In genomic region chr15:82105458-82106205, GRCh38 we compare ENCODE assay signal across 13 cellular contexts. TPM values are rescaled to one million over a fixed set of nuclear protein-coding genes. Genes with fewer than 3 reads are reported as not detected.
DNase-seq lines count a peak whose midpoint lies in the region; ATAC-seq and TF ChIP-seq lines count a peak whose summit lies in the region.
"Had no signal": no experiment of that assay in that cellular context is flagged by ENCODE, and none has a peak within 500 bp of the region (broad histone marks: within the 10 kb centered on the region; RNA-seq: fewer than 3 reads in every experiment).

No MANE protein-coding gene starts in this region.

- intact Hi-C loops in lower lobe of right lung (cut with DNase I): no loop called here

- no peaks in the 10 kb centered on the region for H3K36me3 ChIP-seq in WERI-Rb-1
- H3K36me3 ChIP-seq in lower lobe of right lung: no peaks in the 10 kb centered on the region
- H3K36me3 ChIP-seq: gastrocnemius medialis had no signal

- H3K4me1 ChIP-seq in lower lobe of right lung: no peaks in the 10 kb centered on the region
- H3K4me1 ChIP-seq: gastrocnemius medialis had no signal

- ATAC-seq in lower lobe of right lung (peak; percentile 51 to 75), HG02571 (IDR thresholded peaks at IDR 0.05; ENCODE audit: unreplicated experiment) (no peak), HG03175 (IDR thresholded peaks at IDR 0.05; ENCODE audit: unreplicated experiment) (no peak), GM18907 (IDR thresholded peaks at IDR 0.05; ENCODE audit: unreplicated experiment) (no peak)
- ATAC-seq: gastrocnemius medialis had no signal

- H3K27me3 ChIP-seq in WERI-Rb-1 (ENCODE audit: insufficient read depth, low read depth, severe bottlenecking): no peaks in the 10 kb centered on the region
- no peaks in the 10 kb centered on the region for H3K27me3 ChIP-seq in lower lobe of right lung (ENCODE audit: low read depth)
- H3K27me3 ChIP-seq: gastrocnemius medialis had no signal

- TF ChIP-seq RAD21 in Ishikawa (IDR thresholded peaks at IDR 0.05; ENCODE audit: low read depth): peak; percentile 51

- peak; percentile 6; the same call in 1 of the 2 replicates for TF ChIP-seq CTCF in C4-2B (conservative IDR thresholded peaks at IDR 0.05)
- peak; percentile 33; the same call in 1 of the 2 replicates for TF ChIP-seq CTCF in WERI-Rb-1 (IDR thresholded peaks at IDR 0.05; ENCODE audit: low read depth, low read length)
- TF ChIP-seq CTCF in lower lobe of right lung (IDR thresholded peaks at IDR 0.05): no peak

- H3K9me3 ChIP-seq in WERI-Rb-1 (ENCODE audit: severe bottlenecking) (no peaks in the 10 kb centered on the region), lower lobe of right lung (no peaks in the 10 kb centered on the region)
- H3K9me3 ChIP-seq: gastrocnemius medialis had no signal

- DNase-seq in WERI-Rb-1: peak; percentile 38
- DNase-seq in lower lobe of right lung: no peak
- no peak for DNase-seq in stimulated activated CD4-positive, alpha-beta T cell treated with anti-CD3 and anti-CD28 coated beads, Interleukin-2, amount 100 ng/mL, for 48 hours
- DNase-seq: activated naive CD4-positive, alpha-beta T cell treated with anti-CD3 and anti-CD28 coated beads for 36 hours; gastrocnemius medialis; NCI-H2081 treated with DMSO at 0.1 percent for 48 hours; occipital lobe; T-helper 9 cell had no signal

- H3K4me3 ChIP-seq in WERI-Rb-1 (ENCODE audit: low read depth, low read length) (no peak overlapping the region), lower lobe of right lung (no peak overlapping the region)
- H3K4me3 ChIP-seq: gastrocnemius medialis had no signal

- H3K27ac ChIP-seq in C4-2B (no peak overlapping the region), WERI-Rb-1 (no peak overlapping the region), lower lobe of right lung (no peak overlapping the region)
- H3K27ac ChIP-seq: gastrocnemius medialis had no signal

- no peak for TF ChIP-seq EP300 in Ishikawa (IDR thresholded peaks at IDR 0.05; ENCODE audit: borderline replicate concordance)

TF ChIP-seq in Ishikawa, 13 proteins besides CTCF, POLR2A, EP300 and RAD21:
- TF ChIP-seq EGR1 (IDR thresholded peaks at IDR 0.05) (no peak), TEAD4 (IDR thresholded peaks at IDR 0.05) (peak; percentile 41; the same call in 1 of the 2 replicates)
- TF ChIP-seq, protein P1, sequence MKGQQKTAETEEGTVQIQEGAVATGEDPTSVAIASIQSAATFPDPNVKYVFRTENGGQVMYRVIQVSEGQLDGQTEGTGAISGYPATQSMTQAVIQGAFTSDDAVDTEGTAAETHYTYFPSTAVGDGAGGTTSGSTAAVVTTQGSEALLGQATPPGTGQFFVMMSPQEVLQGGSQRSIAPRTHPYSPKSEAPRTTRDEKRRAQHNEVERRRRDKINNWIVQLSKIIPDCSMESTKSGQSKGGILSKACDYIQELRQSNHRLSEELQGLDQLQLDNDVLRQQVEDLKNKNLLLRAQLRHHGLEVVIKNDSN (IDR thresholded peaks at IDR 0.05): peak; percentile 22; the same call in 1 of the 2 replicates
TF ChIP-seq in Ishikawa: peak in this region for 2.

RNA-seq across cellular contexts. Expression of gene MEX3B, which starts 59.8 kb away (rescaled TPM):
- 1.8 TPM for total RNA-seq in lower lobe of right lung

Comparison
In these comparisons a context has a peak if more than half of its experiments do, and no peak if none do; other contexts are left out.
1. ATAC-seq: peak in lower lobe of right lung (2 of 2); none in HG02571 (single experiment), HG03175 (single experiment) and GM18907 (single experiment).